ENCODE assay signal across 8 cellular contexts in genomic region chr15:41416742-41417417, GRCh38. TPM values are rescaled to one million over a fixed set of nuclear protein-coding genes. Genes with fewer than 3 reads are reported as not detected.
A peak's percentile ranks its signal among the peaks of the same experiment; 100 is the strongest.
DNase-seq lines count a peak whose midpoint lies in the region; ATAC-seq and TF ChIP-seq lines count a peak whose summit lies in the region.

TSS of gene RTF1 (plus strand) at chr15:41417095. CDS start at chr15:41417116, 21 bp downstream.

- H3K36me3 Mint-ChIP-seq in T-helper 2 cell treated with Interferon-gamma antibody and Interleukin-4, amounts not matched to agents 5 μg/mL and 100 μg/mL, for 36 hours (ENCODE audit: low read depth): peaks cover 8% of the 10 kb centered on the region

- H3K9me3 ChIP-seq in ascending aorta (no peaks in the 10 kb centered on the region), right cardiac atrium (ENCODE audit: control insufficient read depth, low read length) (no peaks in the 10 kb centered on the region), uterus (no peaks in the 10 kb centered on the region)

- TF ChIP-seq CTCF in ascending aorta (IDR thresholded peaks at IDR 0.05) (no peak), uterus (IDR thresholded peaks at IDR 0.05) (peak in 1 of 4 experiments; percentile 8)

- H3K4me1 Mint-ChIP-seq in T-helper 2 cell treated with Interferon-gamma antibody and Interleukin-4, amounts not matched to agents 5 μg/mL and 100 μg/mL, for 36 hours (ENCODE audit: low read depth): peaks cover 27% of the 10 kb centered on the region

- H3K4me1 ChIP-seq in ascending aorta (peaks cover 7 to 13% of the 10 kb centered on the region in 2 donors), right cardiac atrium (ENCODE audit: control insufficient read depth, insufficient read depth, low read length) (peaks cover 3% of the 10 kb centered on the region), uterus (peaks cover 0 to 16% of the 10 kb centered on the region in 2 donors)

- H3K27ac Mint-ChIP-seq in T-helper 2 cell treated with Interferon-gamma antibody and Interleukin-4, amounts not matched to agents 5 μg/mL and 100 μg/mL, for 36 hours: peak within 1 kb of the TSS; percentile 93

- ATAC-seq in HG02884 (IDR thresholded peaks at IDR 0.05; ENCODE audit: unreplicated experiment) (peak; percentile 71), right cardiac atrium (peak; percentile 97 to 98)

- H3K36me3 ChIP-seq in ascending aorta (no peaks in the 10 kb centered on the region), uterus (no peaks in the 10 kb centered on the region)

- DNase-seq in NCI-H1694 treated with DMSO at 0.1 percent for 48 hours (lab: John Stamatoyannopoulos, UW) (peak; percentile 68), ascending aorta (ENCODE audit: low spot score in 2 of 2) (peak; percentile 68 to 96), right cardiac atrium (peak; percentile 95 to 99 (median 98)), putamen (ENCODE audit: low spot score) (peak; percentile 92), uterus (peak; percentile 93 to 97)
- peak; percentile 98 for DNase-seq in T-helper 2 cell treated with Interferon-gamma antibody and Interleukin-4, amounts not matched to agents 5 μg/mL and 100 μg/mL, for 36 hours (ENCODE audit: low spot score)

- H3K27ac ChIP-seq in ascending aorta (peak within 1 kb of the TSS; percentile 73 to 80), right cardiac atrium (ENCODE audit: low read length) (peak within 1 kb of the TSS; percentile 63), uterus (peak within 1 kb of the TSS; percentile 75 to 79)

- intact Hi-C loops in ascending aorta (cut with DNase I): loop anchor here (2.0 to 5.0 kb wide), 4 partner anchors 85 to 1094 kb away; partner anchors contain the start of genes CHP1, EXD1, INAFM2 and INO80
- intact Hi-C loops in right cardiac atrium (cut with DNase I): no loop called here
- intact Hi-C loops in uterus (cut with DNase I; ENCODE audit: low total_unique reads): no loop called here

- WGBS in right cardiac atrium: under 1% methylated on average over 74 of the region's 74 CpGs

- H3K27me3 Mint-ChIP-seq in T-helper 2 cell treated with Interferon-gamma antibody and Interleukin-4, amounts not matched to agents 5 μg/mL and 100 μg/mL, for 36 hours (ENCODE audit: low read depth): no peaks in the 10 kb centered on the region

- H3K9me3 Mint-ChIP-seq in T-helper 2 cell treated with Interferon-gamma antibody and Interleukin-4, amounts not matched to agents 5 μg/mL and 100 μg/mL, for 36 hours: no peaks in the 10 kb centered on the region

- H3K27me3 ChIP-seq in ascending aorta (no peaks in the 10 kb centered on the region), right cardiac atrium (ENCODE audit: control insufficient read depth, insufficient read depth) (no peaks in the 10 kb centered on the region), uterus (no peaks in the 10 kb centered on the region)

- H3K4me3 ChIP-seq in ascending aorta (peak within 1 kb of the TSS; percentile 70 to 86), right cardiac atrium (ENCODE audit: low read length) (peak within 1 kb of the TSS; percentile 84), uterus (peak within 1 kb of the TSS; percentile 69 to 90)

- H3K4me3 Mint-ChIP-seq in T-helper 2 cell treated with Interferon-gamma antibody and Interleukin-4, amounts not matched to agents 5 μg/mL and 100 μg/mL, for 36 hours: peak within 1 kb of the TSS; percentile 94

- TF ChIP-seq POLR2A in GM15510 (IDR thresholded peaks at IDR 0.05; ENCODE audit: borderline replicate concordance, extremely low read depth, insufficient read length) (peak; percentile 85), uterus (IDR thresholded peaks at IDR 0.05) (peak; percentile 80 to 87)

RNA-seq across cellular contexts. Expression of gene RTF1, which starts in this region (rescaled TPM):
- 9.4 TPM for total RNA-seq in ascending aorta
- 10 to 100 TPM; 22.3 to 25.0 (median 23.1) TPM for total RNA-seq in right cardiac atrium
- 14.1 TPM for polyA plus RNA-seq in right cardiac atrium
- total RNA-seq in uterus: 10 to 100 TPM in 3 of 4 donors, 1 to 10 TPM in 1; 7.4 to 39.6 (median 24.2) TPM

Comparison
In these comparisons a context has a peak if more than half of its experiments do, and no peak if none do; other contexts are left out.
1. Peak in every context shown above with its lines: DNase-seq, ATAC-seq, H3K4me3 ChIP-seq and H3K27ac ChIP-seq.